ENCODE assay signal across 8 cellular contexts in the genomic region with DNA sequence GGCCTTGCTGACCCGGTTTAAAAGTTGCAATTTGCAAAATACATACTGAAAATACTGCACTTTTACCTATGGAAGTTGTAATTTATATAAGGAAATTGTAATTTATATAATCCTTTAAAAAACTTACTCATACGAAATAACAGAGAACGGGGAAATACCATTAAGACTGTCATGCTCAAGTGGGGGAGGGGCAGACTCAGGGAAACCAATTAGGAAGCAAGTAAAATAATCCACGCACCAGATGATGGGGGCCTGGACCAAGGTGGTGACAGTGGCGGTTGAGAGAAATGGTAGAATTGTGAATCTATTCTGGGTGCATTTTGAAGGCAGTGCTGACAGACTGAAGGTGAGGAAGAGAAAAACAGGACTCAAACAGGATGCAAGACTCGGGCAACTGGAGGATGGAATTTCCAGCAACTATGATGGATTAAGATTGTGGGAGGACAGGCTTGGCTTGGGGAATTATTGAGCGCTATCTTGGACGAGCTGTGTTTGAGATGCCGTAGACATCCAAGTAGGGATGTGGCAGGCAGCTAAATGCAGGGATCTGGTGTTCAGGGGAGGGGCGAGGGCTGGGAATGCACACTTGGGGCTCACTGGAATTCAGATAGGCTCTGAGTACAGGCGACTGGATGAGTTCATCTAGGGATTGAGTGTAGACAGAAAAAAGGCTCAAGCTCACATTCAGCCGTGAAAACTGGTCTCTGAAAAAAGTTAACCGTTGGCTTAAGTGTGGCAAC. TPM values are rescaled to one million over a fixed set of nuclear protein-coding genes. Genes with fewer than 3 reads are reported as not detected.
DNase-seq lines count a peak whose midpoint lies in the region; ATAC-seq, FAIRE-seq and TF ChIP-seq lines count a peak whose summit lies in the region.

No MANE protein-coding gene starts in this region.

- TF ChIP-seq POLR2A in HepG2 (IDR thresholded peaks at IDR 0.05; ENCODE audit: insufficient read depth in 1 of 2, low read depth in 2 of 2, low read length in 2 of 2) = no peak

- ATAC-seq in HepG2 = peak; percentile 54
- no peak for ATAC-seq in HG03521 (IDR thresholded peaks at IDR 0.05; ENCODE audit: unreplicated experiment)

- H3K27ac ChIP-seq in MM.1S (ENCODE audit: low read length) = peak overlapping the region; percentile 70; the same call in 1 of the 2 replicates
- H3K27ac ChIP-seq in caudate nucleus (ENCODE audit: low read depth, low read length) = peak overlapping the region; percentile 99
- peak overlapping the region; percentile 66 for H3K27ac ChIP-seq in HepG2 (ENCODE audit: extremely low read length, insufficient read depth, low read length)
- H3K27ac ChIP-seq in tibial artery = peak overlapping the region; percentile 85 to 91

- H3K79me2 ChIP-seq in MM.1S (ENCODE audit: low read length) (no peaks in the 10 kb centered on the region), HepG2 (ENCODE audit: insufficient read depth, low read length) (no peaks in the 10 kb centered on the region)

- FAIRE-seq in HepG2 (lab: Jason Lieb, UNC) = no peak

- TF ChIP-seq RAD21 in HepG2 (CRISPR knock-in tag; IDR thresholded peaks at IDR 0.05) = no peak

- POLR2A ChIA-PET in HepG2 (lab: Yijun Ruan, JAX) = interaction anchor here (1.0 to 1.1 kb wide), 3 partner anchors 10 to 261 kb away, joined by 3 to 4 read pairs (median 3); a partner anchor contains a TSS

- peak; percentile 2 for DNase-seq in DMS 273 treated with DMSO at 0.1 percent for 48 hours (lab: John Stamatoyannopoulos, UW)
- no peak for DNase-seq in MM.1S
- peak in 29 of 61 donors; percentile 8 to 71 (median 42) for DNase-seq in caudate nucleus (lab: John Stamatoyannopoulos, UW)
- no peak for DNase-seq in HepG2 (ENCODE audit: low spot score)
- DNase-seq in tibial artery = no peak
- DNase-seq in NCI-H146 treated with DMSO at 0.1 percent for 48 hours (lab: John Stamatoyannopoulos, UW; ENCODE audit: unreplicated experiment) = no peak
- DNase-seq in epidermal melanocyte (ENCODE audit: insufficient read length, low spot score) = no peak

- H3K4me1 ChIP-seq in MM.1S (ENCODE audit: low read length) (peaks cover 12% of the 10 kb centered on the region), HepG2 (ENCODE audit: insufficient read depth, low read length) (peaks cover 13% of the 10 kb centered on the region), tibial artery (peaks cover 0 to 14% (median 8%) of the 10 kb centered on the region in 4 donors)

- H3K4me2 ChIP-seq in MM.1S (ENCODE audit: low read depth, low read length) (peak overlapping the region; percentile 87), HepG2 (ENCODE audit: low read depth, low read length) (peak overlapping the region; percentile 93)

- H3K9ac ChIP-seq in MM.1S (ENCODE audit: low read length) = peak overlapping the region; percentile 78; the same call in 1 of the 2 replicates
- H3K9ac ChIP-seq in HepG2 (ENCODE audit: insufficient read depth, low read depth, low read length) = peak overlapping the region; percentile 91

- H2AFZ ChIP-seq in MM.1S (ENCODE audit: low read length) = peak overlapping the region; percentile 99
- H2AFZ ChIP-seq in HepG2 (ENCODE audit: low read length) = no peak overlapping the region

- no peaks in the 10 kb centered on the region for H3K9me2 ChIP-seq in MM.1S (replicated peaks; ENCODE audit: insufficient read depth, low read length)

- no TSS peak for BruUV-seq in HepG2 (replicated peaks; lab: Mats Ljungman, UMichigan)

- in situ Hi-C loops in HepG2 (cut with HindIII; ENCODE audit: extremely low pct_ligation_motif_present, low pct_unique_long_range_greater_than_20kb) = loop anchor here (10.0 kb wide), 1 partner anchor 100 kb away; a partner anchor contains a TSS

- H3K36me3 ChIP-seq in MM.1S (replicated peaks; ENCODE audit: insufficient read depth, low read length) (no peaks in the 10 kb centered on the region), HepG2 (replicated peaks in 1 of 2; ENCODE audit: control insufficient read depth in 1 of 2, insufficient read depth in 2 of 2, low read length in 2 of 2) (no peaks in the 10 kb centered on the region), tibial artery (no peaks in the 10 kb centered on the region)

- H4K20me1 ChIP-seq in MM.1S (ENCODE audit: insufficient read depth, low read length) = no peaks in the 10 kb centered on the region
- no peaks in the 10 kb centered on the region for H4K20me1 ChIP-seq in HepG2 (ENCODE audit: insufficient read depth, low read length)

- WGBS in HepG2 (ENCODE audit: low lambda C conversion rate) = 38% methylated on average over 13 of the region's 13 CpGs

- CTCF ChIA-PET in HepG2 (lab: Yijun Ruan, JAX; ENCODE audit: low intra/inter-chr PET ratio, low total read pairs) = no interaction called here

- TF ChIP-seq CTCF in MM.1S (IDR thresholded peaks at IDR 0.05; ENCODE audit: low read length) (no peak), HepG2 (CRISPR knock-in tag; IDR thresholded peaks at IDR 0.05) (no peak), tibial artery (IDR thresholded peaks at IDR 0.05) (no peak)

- TF ChIP-seq EP300 in HepG2 (IDR thresholded peaks at IDR 0.05; ENCODE audit: low read depth in 2 of 2, low read length in 2 of 2) (no peak), HepG2 (CRISPR knock-in tag; IDR thresholded peaks at IDR 0.05; ENCODE audit: borderline replicate concordance) (no peak)

- 0 out of 2 replicates have a peak, but pooled peaks cover 4% of the 10 kb centered on the region for H3F3A ChIP-seq in MM.1S (ENCODE audit: insufficient read depth, low read length)

- H3K9me3 ChIP-seq in MM.1S (replicated peaks; ENCODE audit: insufficient read depth, low read length) (no peaks in the 10 kb centered on the region), HepG2 (ENCODE audit: low read length) (no peaks in the 10 kb centered on the region), tibial artery (no peaks in the 10 kb centered on the region)

- H3K27me3 ChIP-seq in MM.1S (replicated peaks; ENCODE audit: insufficient read depth, low read length) (no peaks in the 10 kb centered on the region), HepG2 (ENCODE audit: control insufficient read depth in 1 of 2, insufficient read depth in 2 of 2, low read length in 2 of 2) (0 out of 5 replicates have a peak, but pooled peaks cover 0 to 2% of the 10 kb centered on the region in 2 experiments), tibial artery (no peaks in the 10 kb centered on the region)

- intact Hi-C loops in HepG2 (cut with micrococcal nuclease; ENCODE audit: unreplicated experiment) = loop anchor here (5.0 kb wide), 1 partner anchor 57 kb away; no protein-coding TSS in a partner anchor
- intact Hi-C loops in tibial artery (cut with DNase I; ENCODE audit: low total_unique reads) = loop anchor here (10.0 kb wide), 1 partner anchor 60 kb away; a partner anchor contains a TSS

- H3K4me3 ChIP-seq in MM.1S (ENCODE audit: low read length) = peak overlapping the region; percentile 92
- H3K4me3 ChIP-seq in HepG2 (replicated peaks in 1 of 3; ENCODE audit: insufficient read depth in 1 of 3, low read depth in 2 of 3, low read length in 3 of 3) = peak overlapping the region; percentile 71 to 82 (median 80)
- H3K4me3 ChIP-seq in tibial artery = peak overlapping the region; percentile 83 to 86

RNA-seq across cellular contexts. Expression of a gene that starts 1.0 kb away (rescaled TPM):
- total RNA-seq in HepG2 (2016; rRNA removed; fragmentation: Illumina TruSeq; extraction: Trizol) = 0.55 and 0.66 TPM in 2 replicates
- 0.44 and 0.61 TPM in 2 replicates for total RNA-seq in HepG2 (2016; cell fraction: cytosol; rRNA removed; fragmentation: Illumina TruSeq; extraction: Trizol; ENCODE audit: low read depth)
- 0.30 and 0.65 TPM in 2 replicates for total RNA-seq in HepG2 (2016; cell fraction: insoluble cytoplasmic fraction; rRNA removed; fragmentation: Illumina TruSeq; extraction: Trizol)
- 0.69 and 1.0 TPM in 2 replicates for total RNA-seq in HepG2 (2016; cell fraction: membrane; rRNA removed; fragmentation: Illumina TruSeq; extraction: Trizol)
- not detected in 2 replicates for total RNA-seq in HepG2 (2016; cell fraction: nucleus; rRNA removed; fragmentation: Illumina TruSeq; extraction: Trizol)
- 0.13 and 0.21 TPM in 2 replicates for polyA plus RNA-seq in HepG2 (2011; rRNA removed)
- 0.05 TPM in 2 replicates for polyA plus RNA-seq in HepG2 (2011; cell fraction: cytosol; rRNA removed)
- 0.23 TPM in 1 of 2 replicates, not detected in the other for polyA plus RNA-seq in HepG2 (2011; cell fraction: nucleus; rRNA removed)
- 0.25 and 0.38 TPM in 2 replicates for polyA plus RNA-seq in HepG2 (2012)
- 0.23 and 0.55 TPM in 2 replicates for polyA plus RNA-seq in HepG2 (2016; cell fraction: cytosol; fragmentation: Illumina TruSeq; extraction: Trizol; ENCODE audit: low read depth)
- 0.38 and 0.40 TPM in 2 replicates for polyA plus RNA-seq in HepG2 (2016; cell fraction: insoluble cytoplasmic fraction; fragmentation: Illumina TruSeq; extraction: Trizol; ENCODE audit: low read depth)
- 0.42 and 0.64 TPM in 2 replicates for polyA plus RNA-seq in HepG2 (2016; cell fraction: membrane; fragmentation: Illumina TruSeq; extraction: Trizol; ENCODE audit: low read depth)
- 0.71 and 0.82 TPM in 2 replicates for polyA plus RNA-seq in HepG2 (2016; cell fraction: nucleus; fragmentation: Illumina TruSeq; extraction: Trizol; ENCODE audit: insufficient read depth, low read depth)
- 0.48 and 0.58 TPM in 2 replicates for polyA minus RNA-seq in HepG2 (2011; rRNA and poly(A)+ RNA removed; ENCODE audit: low replicate concordance)
- not detected in 2 replicates for polyA minus RNA-seq in HepG2 (2011; cell fraction: cytosol; rRNA and poly(A)+ RNA removed)
- not detected in 2 replicates for polyA minus RNA-seq in HepG2 (2011; cell fraction: nucleus; rRNA and poly(A)+ RNA removed)

RNA-seq across cellular contexts. Expression of a gene that starts 7.2 kb away (rescaled TPM):
- 1.3 TPM in 1 of 2 replicates, not detected in the other for total RNA-seq in HepG2 (2016; rRNA removed; fragmentation: Illumina TruSeq; extraction: Trizol)
- 0.44 TPM in 1 of 2 replicates, not detected in the other for total RNA-seq in HepG2 (2016; cell fraction: cytosol; rRNA removed; fragmentation: Illumina TruSeq; extraction: Trizol; ENCODE audit: low read depth)
- 0.78 and 1.9 TPM in 2 replicates for total RNA-seq in HepG2 (2016; cell fraction: insoluble cytoplasmic fraction; rRNA removed; fragmentation: Illumina TruSeq; extraction: Trizol)
- total RNA-seq in HepG2 (2016; cell fraction: membrane; rRNA removed; fragmentation: Illumina TruSeq; extraction: Trizol) = 0.40 and 1.3 TPM in 2 replicates
- 2.3 TPM in 1 of 2 replicates, not detected in the other for total RNA-seq in HepG2 (2016; cell fraction: nucleus; rRNA removed; fragmentation: Illumina TruSeq; extraction: Trizol)
- polyA plus RNA-seq in HepG2 (2011; rRNA removed) = 0.47 and 0.48 TPM in 2 replicates
- 0.13 TPM in 1 of 2 replicates, not detected in the other for polyA plus RNA-seq in HepG2 (2011; cell fraction: cytosol; rRNA removed)
- polyA plus RNA-seq in HepG2 (2011; cell fraction: nucleus; rRNA removed) = 0.48 TPM in 1 of 2 replicates, not detected in the other
- 0.85 TPM in 1 of 2 replicates, not detected in the other for polyA plus RNA-seq in HepG2 (2012)
- 0.62 TPM in 1 of 2 replicates, not detected in the other for polyA plus RNA-seq in HepG2 (2016; cell fraction: cytosol; fragmentation: Illumina TruSeq; extraction: Trizol; ENCODE audit: low read depth)
- 1.7 and 2.7 TPM in 2 replicates for polyA plus RNA-seq in HepG2 (2016; cell fraction: insoluble cytoplasmic fraction; fragmentation: Illumina TruSeq; extraction: Trizol; ENCODE audit: low read depth)
- polyA plus RNA-seq in HepG2 (2016; cell fraction: membrane; fragmentation: Illumina TruSeq; extraction: Trizol; ENCODE audit: low read depth) = 0.48 TPM in 1 of 2 replicates, not detected in the other
- polyA plus RNA-seq in HepG2 (2016; cell fraction: nucleus; fragmentation: Illumina TruSeq; extraction: Trizol; ENCODE audit: insufficient read depth, low read depth) = 1.8 and 3.4 TPM in 2 replicates
- polyA minus RNA-seq in HepG2 (2011; rRNA and poly(A)+ RNA removed; ENCODE audit: low replicate concordance) = not detected in 2 replicates
- polyA minus RNA-seq in HepG2 (2011; cell fraction: cytosol; rRNA and poly(A)+ RNA removed) = 1.1 TPM in 1 of 2 replicates, not detected in the other
- polyA minus RNA-seq in HepG2 (2011; cell fraction: nucleus; rRNA and poly(A)+ RNA removed) = 0.62 TPM in 1 of 2 replicates, not detected in the other
